ENCODE assay signal across 1 cellular context in the genomic region with DNA sequence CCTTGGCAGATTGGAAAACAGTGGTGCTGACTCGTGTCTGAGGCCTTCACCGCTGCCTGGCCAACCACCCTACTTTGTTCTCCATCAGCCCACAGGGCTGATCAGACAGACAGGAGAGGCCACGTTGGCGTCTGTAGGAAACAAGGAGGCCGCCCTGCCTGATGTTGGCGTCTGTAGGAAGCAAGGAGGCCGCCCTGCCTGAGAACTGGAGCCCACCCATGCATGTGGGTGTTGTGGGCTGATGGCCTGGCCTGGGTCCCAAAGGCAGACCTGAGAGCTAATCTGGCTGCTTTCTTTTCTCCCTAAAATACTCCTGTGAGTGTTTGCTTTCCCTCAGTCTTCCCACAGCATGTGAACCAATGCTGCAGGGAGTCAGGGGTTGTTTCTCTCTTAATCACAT.
TF ChIP-seq lines count a peak whose summit lies in the region.

No MANE protein-coding gene starts in this region.

TF ChIP-seq in K562, 482 proteins besides CTCF, POLR2A, EP300 and RAD21 (continued from another document):
- TF ChIP-seq, protein P1, sequence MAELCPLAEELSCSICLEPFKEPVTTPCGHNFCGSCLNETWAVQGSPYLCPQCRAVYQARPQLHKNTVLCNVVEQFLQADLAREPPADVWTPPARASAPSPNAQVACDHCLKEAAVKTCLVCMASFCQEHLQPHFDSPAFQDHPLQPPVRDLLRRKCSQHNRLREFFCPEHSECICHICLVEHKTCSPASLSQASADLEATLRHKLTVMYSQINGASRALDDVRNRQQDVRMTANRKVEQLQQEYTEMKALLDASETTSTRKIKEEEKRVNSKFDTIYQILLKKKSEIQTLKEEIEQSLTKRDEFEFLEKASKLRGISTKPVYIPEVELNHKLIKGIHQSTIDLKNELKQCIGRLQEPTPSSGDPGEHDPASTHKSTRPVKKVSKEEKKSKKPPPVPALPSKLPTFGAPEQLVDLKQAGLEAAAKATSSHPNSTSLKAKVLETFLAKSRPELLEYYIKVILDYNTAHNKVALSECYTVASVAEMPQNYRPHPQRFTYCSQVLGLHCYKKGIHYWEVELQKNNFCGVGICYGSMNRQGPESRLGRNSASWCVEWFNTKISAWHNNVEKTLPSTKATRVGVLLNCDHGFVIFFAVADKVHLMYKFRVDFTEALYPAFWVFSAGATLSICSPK (IDR thresholded peaks at IDR 0.05; ENCODE audit: borderline replicate concordance): no peak
- TF ChIP-seq HDAC8 (tag; IDR thresholded peaks at IDR 0.05): no peak
